In the genomic region with DNA sequence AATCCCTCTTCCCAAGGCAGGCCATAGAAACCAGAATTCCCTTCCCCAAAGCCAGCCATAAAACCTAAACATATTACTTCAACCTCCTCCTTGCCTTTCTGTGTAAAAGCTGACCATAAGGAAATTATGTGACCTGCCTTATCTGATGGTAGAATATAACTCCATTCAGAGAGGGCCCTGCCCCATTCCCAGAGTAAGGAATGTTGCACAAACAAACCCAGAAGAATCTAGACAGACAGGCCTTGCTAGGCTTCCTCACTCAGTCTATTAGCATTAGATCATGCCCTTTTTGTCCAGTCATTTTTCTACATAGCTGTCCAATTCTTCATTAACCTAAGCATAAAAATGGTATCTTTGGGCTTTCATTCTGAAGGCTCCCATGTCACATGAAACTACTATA, we compare ENCODE assay signal across 1 cellular context.
TF ChIP-seq lines count a peak whose summit lies in the region.

No MANE protein-coding gene starts in this region.

TF ChIP-seq in HepG2, 621 proteins besides CTCF, POLR2A, EP300 and RAD21:
- no peak for TF ChIP-seq HDAC1 (CRISPR knock-in tag; IDR thresholded peaks at IDR 0.05)
- no peak for TF ChIP-seq TBP (CRISPR knock-in tag; IDR thresholded peaks at IDR 0.05)
- TF ChIP-seq PCBP2 (optimal IDR thresholded peaks at IDR 0.05; ENCODE audit: low read depth, low read length, poor library complexity, severe bottlenecking) = no peak
- no peak for TF ChIP-seq SP5 (CRISPR knock-in tag; IDR thresholded peaks at IDR 0.05; ENCODE audit: borderline replicate concordance, low read depth)
- TF ChIP-seq SUZ12 (IDR thresholded peaks at IDR 0.05; ENCODE audit: low read depth, low read length) = no peak
- TF ChIP-seq, protein P1, sequence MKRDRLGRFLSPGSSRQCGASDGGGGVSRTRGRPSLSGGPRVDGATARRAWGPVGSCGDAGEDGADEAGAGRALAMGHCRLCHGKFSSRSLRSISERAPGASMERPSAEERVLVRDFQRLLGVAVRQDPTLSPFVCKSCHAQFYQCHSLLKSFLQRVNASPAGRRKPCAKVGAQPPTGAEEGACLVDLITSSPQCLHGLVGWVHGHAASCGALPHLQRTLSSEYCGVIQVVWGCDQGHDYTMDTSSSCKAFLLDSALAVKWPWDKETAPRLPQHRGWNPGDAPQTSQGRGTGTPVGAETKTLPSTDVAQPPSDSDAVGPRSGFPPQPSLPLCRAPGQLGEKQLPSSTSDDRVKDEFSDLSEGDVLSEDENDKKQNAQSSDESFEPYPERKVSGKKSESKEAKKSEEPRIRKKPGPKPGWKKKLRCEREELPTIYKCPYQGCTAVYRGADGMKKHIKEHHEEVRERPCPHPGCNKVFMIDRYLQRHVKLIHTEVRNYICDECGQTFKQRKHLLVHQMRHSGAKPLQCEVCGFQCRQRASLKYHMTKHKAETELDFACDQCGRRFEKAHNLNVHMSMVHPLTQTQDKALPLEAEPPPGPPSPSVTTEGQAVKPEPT (CRISPR knock-in tag; IDR thresholded peaks at IDR 0.05; ENCODE audit: low read depth) = no peak
